ENCODE assay signal across 9 cellular contexts in genomic region chr11:45922425-45923082, GRCh38. TPM values are rescaled to one million over a fixed set of nuclear protein-coding genes. Genes with fewer than 3 reads are reported as not detected.
DNase-seq lines count a peak whose midpoint lies in the region; ATAC-seq, FAIRE-seq and TF ChIP-seq lines count a peak whose summit lies in the region.
"Had no signal": no experiment of that assay in that cellular context is flagged by ENCODE, and none has a peak within 500 bp of the region (broad histone marks: within the 10 kb centered on the region; RNA-seq: fewer than 3 reads in every experiment).

TSS of gene LARGE2 (plus strand) at chr11:45922656. CDS start at chr11:45922883, 227 bp downstream.

- H3K9me3 Mint-ChIP-seq in activated CD4-positive, alpha-beta T cell treated with anti-CD3 and anti-CD28 coated beads for 36 hours (ENCODE audit: low read depth), result no peaks in the 10 kb centered on the region

- TF ChIP-seq EP300 in ovary (IDR thresholded peaks at IDR 0.05), result no peak

- no peaks in the 10 kb centered on the region for H3K9me3 ChIP-seq in endothelial cell of umbilical vein (replicated peaks; ENCODE audit: control insufficient read depth, insufficient read depth, low read length)
- no peaks in the 10 kb centered on the region for H3K9me3 ChIP-seq in ovary

- no peaks in the 10 kb centered on the region for H3K36me3 Mint-ChIP-seq in activated CD4-positive, alpha-beta T cell treated with anti-CD3 and anti-CD28 coated beads for 36 hours (ENCODE audit: low read depth)

- no peak within 1 kb of the TSS for H3K4me3 ChIP-seq in endothelial cell of umbilical vein (replicated peaks in 1 of 3; ENCODE audit: insufficient read depth in 1 of 3, low read depth in 1 of 3, low read length in 3 of 3)
- H3K4me3 ChIP-seq in ovary, result peak within 1 kb of the TSS; percentile 21

- H3K4me1 Mint-ChIP-seq in activated CD4-positive, alpha-beta T cell treated with anti-CD3 and anti-CD28 coated beads for 36 hours, result peaks cover 17% of the 10 kb centered on the region

- TF ChIP-seq POLR2A in endothelial cell of umbilical vein (IDR thresholded peaks at IDR 0.05; ENCODE audit: low read depth, low read length) (no peak), ovary (IDR thresholded peaks at IDR 0.05) (no peak)

- TF ChIP-seq CTCF in RWPE1 (conservative IDR thresholded peaks at IDR 0.05; ENCODE audit: low read depth) (no peak), endothelial cell of umbilical vein (IDR thresholded peaks at IDR 0.05; ENCODE audit: extremely low read depth in 1 of 2, insufficient read depth in 1 of 2, low read depth in 1 of 2, low read length in 2 of 2) (no peak), ovary (IDR thresholded peaks at IDR 0.05) (no peak)

- peak within 1 kb of the TSS; percentile 61 for H3K4me3 Mint-ChIP-seq in activated CD4-positive, alpha-beta T cell treated with anti-CD3 and anti-CD28 coated beads for 36 hours

- peaks cover 13 to 30% of the 10 kb centered on the region in 2 experiments for H3K27me3 ChIP-seq in endothelial cell of umbilical vein (ENCODE audit: control insufficient read depth in 2 of 2, insufficient read depth in 2 of 2, low read length in 2 of 2)
- no peaks in the 10 kb centered on the region for H3K27me3 ChIP-seq in ovary

- no peak within 1 kb of the TSS for H3K4me2 ChIP-seq in endothelial cell of umbilical vein (ENCODE audit: insufficient read depth, low read length)

- dilution Hi-C loops in endothelial cell of umbilical vein (cut with MboI; ENCODE audit: extremely low pct_ligation_motif_present, low sequenced_read_pairs), result no loop called here

- H3K9ac ChIP-seq in endothelial cell of umbilical vein (replicated peaks; ENCODE audit: extremely low read depth, insufficient read depth, low read length), result no peak within 1 kb of the TSS

- H3K27ac ChIP-seq in RWPE1, result peak within 1 kb of the TSS; percentile 100
- no peak within 1 kb of the TSS for H3K27ac ChIP-seq in endothelial cell of umbilical vein (ENCODE audit: insufficient read depth, low read depth, low read length)
- H3K27ac ChIP-seq in ovary, result peak within 1 kb of the TSS; percentile 50 to 84

- POLR2A ChIA-PET in activated CD4-positive, alpha-beta T cell treated with anti-CD3 and anti-CD28 coated beads for 36 hours (lab: Charles Lee), result no interaction called here
- POLR2A ChIA-PET in RWPE1 (lab: Yijun Ruan, JAX; ENCODE audit: low non-redundant PET) (interaction anchor here (0.6 kb wide), 1 partner anchor 9 kb away, joined by 4 read pairs; no protein-coding TSS in a partner anchor), endothelial cell of umbilical vein (lab: Charles Lee) (no interaction called here)

- H3K36me3 ChIP-seq in endothelial cell of umbilical vein (ENCODE audit: control insufficient read depth in 2 of 2, extremely low read depth in 1 of 2, insufficient read depth in 2 of 2, low read length in 2 of 2) (no peaks in the 10 kb centered on the region), ovary (no peaks in the 10 kb centered on the region)

- H4K20me1 ChIP-seq in endothelial cell of umbilical vein (replicated peaks; ENCODE audit: control insufficient read depth, extremely low read depth, insufficient read depth, low read length), result no peaks in the 10 kb centered on the region

- H3K79me2 ChIP-seq in endothelial cell of umbilical vein (ENCODE audit: control insufficient read depth, insufficient read depth, low read length), result no peaks in the 10 kb centered on the region

- FAIRE-seq in endothelial cell of umbilical vein (lab: Jason Lieb, UNC), result no peak

- intact Hi-C loops in activated CD4-positive, alpha-beta T cell treated with anti-CD3 and anti-CD28 coated beads for 36 hours (cut with DNase I, micrococcal nuclease), result no loop called here
- intact Hi-C loops in endothelial cell of umbilical vein (cut with micrococcal nuclease) (no loop called here), ovary (cut with DNase I) (no loop called here)

- H2AFZ ChIP-seq in endothelial cell of umbilical vein (ENCODE audit: low read depth, low read length), result no peak within 1 kb of the TSS

- H3K4me1 ChIP-seq in endothelial cell of umbilical vein (ENCODE audit: control insufficient read depth, extremely low read depth, insufficient read depth, low read length), result peaks cover 3% of the 10 kb centered on the region
- H3K4me1 ChIP-seq in ovary (ENCODE audit: insufficient read depth), result no peaks in the 10 kb centered on the region

- no peak for DNase-seq in activated CD4-positive, alpha-beta T cell treated with anti-CD3 and anti-CD28 coated beads for 36 hours
- DNase-seq in activated CD4-positive, alpha-beta T cell treated with anti-CD3 and anti-CD28 coated beads for 1 hour, result no peak
- DNase-seq in RWPE1 (ENCODE audit: low spot score) (peak; percentile 84), endothelial cell of umbilical vein (ENCODE audit: low read depth, low spot score) (no peak), ovary (peak in 3 of 5 donors; percentile 35 to 69 (median 46)), SW 1271 (lab: John Stamatoyannopoulos, UW) (no peak), SIG-M5 (lab: John Stamatoyannopoulos, UW) (no peak), hypothalamus (lab: John Stamatoyannopoulos, UW) (no peak)

- BruUV-seq in endothelial cell of umbilical vein (replicated peaks; lab: Mats Ljungman, UMichigan), result no TSS peak

- no peaks in the 10 kb centered on the region for H3K9me1 ChIP-seq in endothelial cell of umbilical vein (replicated peaks; ENCODE audit: control insufficient read depth, extremely low read depth, insufficient read depth, low read length)

- no peak for ATAC-seq in activated CD4-positive, alpha-beta T cell treated with anti-CD3 and anti-CD28 coated beads for 36 hours

- WGBS in ovary, 3 donors, result 0 to 1% (median 0%) methylated on average over 11 to 73 of the region's 73 CpGs

- CTCF ChIA-PET in activated CD4-positive, alpha-beta T cell treated with anti-CD3 and anti-CD28 coated beads for 36 hours (lab: Charles Lee), result interaction anchor here (0.6 kb wide), 1 partner anchor 83 kb away, joined by 3 read pairs; no protein-coding TSS in a partner anchor
- CTCF ChIA-PET in RWPE1 (lab: Yijun Ruan, JAX) (interaction anchor here (0.8 to 1.9 kb wide), 4 partner anchors 8 to 50 kb away, joined by 3 to 7 read pairs (median 4); no protein-coding TSS in a partner anchor), endothelial cell of umbilical vein (lab: Charles Lee) (interaction anchor here (0.6 to 1.3 kb wide), 2 partner anchors 42 to 84 kb away, joined by 3 to 7 read pairs; no protein-coding TSS in a partner anchor)

- no peak within 1 kb of the TSS for H3K27ac Mint-ChIP-seq in activated CD4-positive, alpha-beta T cell treated with anti-CD3 and anti-CD28 coated beads for 36 hours

- H3K27me3 Mint-ChIP-seq in activated CD4-positive, alpha-beta T cell treated with anti-CD3 and anti-CD28 coated beads for 36 hours, result peaks cover 10% of the 10 kb centered on the region

TF ChIP-seq in endothelial cell of umbilical vein, 7 proteins besides CTCF, POLR2A, EP300 and RAD21:
- TF ChIP-seq EZH2 (IDR thresholded peaks at IDR 0.05; ENCODE audit: borderline replicate concordance, low read depth, low read length, severe bottlenecking) (peak; percentile 96), MAX (IDR thresholded peaks at IDR 0.05; ENCODE audit: insufficient read depth, insufficient read length) (no peak)

RNA-seq across cellular contexts. Expression of gene LARGE2, which starts in this region (rescaled TPM):
- total RNA-seq in activated CD4-positive, alpha-beta T cell treated with anti-CD3 and anti-CD28 coated beads for 36 hours, result 1 to 10 TPM in 1 of 2 experiments, under 1 TPM in 1; 0.75 to 1.1 TPM
- total RNA-seq in endothelial cell of umbilical vein, result not detected in 2 replicates
- polyA plus RNA-seq in endothelial cell of umbilical vein, result 0.06 and 0.10 TPM in 2 replicates
- 0.04 TPM in 1 of 2 replicates, not detected in the other for polyA plus RNA-seq in endothelial cell of umbilical vein (2011; cell fraction: cytosol; rRNA removed)
- 0.05 TPM in 1 of 2 replicates, not detected in the other for polyA plus RNA-seq in endothelial cell of umbilical vein (2011; cell fraction: nucleus; rRNA removed)
- not detected in 2 replicates for polyA plus RNA-seq in endothelial cell of umbilical vein (2012)
- polyA minus RNA-seq in endothelial cell of umbilical vein, result 0.12 and 0.19 TPM in 2 replicates
- polyA minus RNA-seq in endothelial cell of umbilical vein (2011; cell fraction: cytosol; rRNA and poly(A)+ RNA removed), result not detected
- polyA minus RNA-seq in endothelial cell of umbilical vein (2011; cell fraction: nucleus; rRNA and poly(A)+ RNA removed), result not detected in 2 replicates
- 1 to 10 TPM; 1.4 to 8.0 (median 5.2) TPM for total RNA-seq in ovary
- 1 to 10 TPM in 1 of 2 donors, under 1 TPM in 1; 0.42 to 2.5 TPM for polyA plus RNA-seq in ovary
- total RNA-seq: skeletal muscle tissue had no signal

Comparison
In these comparisons a context has a peak if more than half of its experiments do, and no peak if none do; other contexts are left out.
1. DNase-seq: peak in RWPE1 (single experiment) and ovary (3 of 5); none in activated CD4-positive, alpha-beta T cell treated with anti-CD3 and anti-CD28 coated beads for 36 hours (single experiment), activated CD4-positive, alpha-beta T cell treated with anti-CD3 and anti-CD28 coated beads for 1 hour (single experiment), endothelial cell of umbilical vein (single experiment), SW 1271 (0 of 2), SIG-M5 (single experiment) and hypothalamus (0 of 51).